Comparison of ENCODE assay signal across 10 cellular contexts in the genomic region with DNA sequence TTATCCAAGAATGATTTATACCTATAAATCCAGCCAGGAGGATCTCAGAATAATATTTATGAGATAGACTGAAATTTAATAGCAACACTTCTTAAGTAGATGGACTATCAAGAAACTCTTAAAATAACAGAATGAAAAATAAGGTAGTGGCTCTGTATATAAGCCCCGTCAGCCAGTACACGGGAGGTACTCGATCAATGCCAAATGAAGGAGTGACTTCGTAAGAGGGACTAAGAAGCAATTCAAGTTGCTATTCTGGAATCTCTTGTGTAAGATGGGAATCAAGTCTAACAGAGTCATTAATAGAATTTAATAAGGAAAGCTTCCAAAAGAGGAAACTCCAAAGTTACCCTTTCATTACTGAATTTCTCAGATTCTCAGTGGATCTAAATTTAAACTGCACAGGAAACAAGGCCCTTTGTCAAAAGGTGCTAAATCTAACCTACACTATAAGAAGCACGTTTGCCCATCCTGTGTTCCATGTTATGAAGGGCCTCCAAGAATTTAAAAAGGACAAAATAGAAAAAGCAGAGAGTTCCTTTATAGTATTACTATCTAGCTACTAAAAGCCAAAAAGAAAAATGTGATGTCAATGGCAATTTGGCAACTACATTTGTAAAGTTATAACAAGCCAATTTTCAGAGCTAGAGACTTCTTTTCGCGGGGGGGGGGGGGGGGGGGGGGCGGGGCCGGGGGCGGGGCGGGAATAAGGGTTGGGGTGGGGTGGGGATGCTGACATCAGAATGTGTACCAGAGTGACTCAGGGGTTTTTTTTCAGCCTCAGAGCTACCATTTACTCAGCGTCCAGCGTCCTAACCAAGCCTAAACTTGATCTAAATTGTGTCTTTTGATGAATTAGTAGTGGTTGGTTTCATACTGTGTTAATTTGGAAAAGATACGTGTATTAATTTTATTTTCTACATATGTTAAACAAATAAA.
A peak's percentile ranks its signal among the peaks of the same experiment; 100 is the strongest.
DNase-seq lines count a peak whose midpoint lies in the region; ATAC-seq lines count a peak whose summit lies in the region.
"Had no signal": no experiment of that assay in that cellular context is flagged by ENCODE, and none has a peak within 500 bp of the region (broad histone marks: within the 10 kb centered on the region; RNA-seq: fewer than 3 reads in every experiment).

No MANE protein-coding gene starts in this region.

- peak overlapping the region in 1 of 2 donors; percentile 99 for H3K27ac Mint-ChIP-seq in effector memory CD8-positive, alpha-beta T cell
- no peak overlapping the region for H3K27ac Mint-ChIP-seq in T-helper 2 cell treated with Interferon-gamma antibody and Interleukin-4, amounts not matched to agents 5 μg/mL and 100 μg/mL, for 36 hours

- peak overlapping the region; percentile 17 to 84 for H3K4me3 Mint-ChIP-seq in effector memory CD8-positive, alpha-beta T cell
- H3K4me3 Mint-ChIP-seq in T-helper 2 cell treated with Interferon-gamma antibody and Interleukin-4, amounts not matched to agents 5 μg/mL and 100 μg/mL, for 36 hours: no peak overlapping the region

- no peaks in the 10 kb centered on the region for H3K9me3 Mint-ChIP-seq in effector memory CD8-positive, alpha-beta T cell
- H3K9me3 Mint-ChIP-seq in T-helper 2 cell treated with Interferon-gamma antibody and Interleukin-4, amounts not matched to agents 5 μg/mL and 100 μg/mL, for 36 hours: no peaks in the 10 kb centered on the region

- H3K4me1 Mint-ChIP-seq in effector memory CD8-positive, alpha-beta T cell (ENCODE audit: low read depth in 2 of 2): peaks cover 41 to 73% of the 10 kb centered on the region in 2 donors
- H3K4me1 Mint-ChIP-seq in T-helper 2 cell treated with Interferon-gamma antibody and Interleukin-4, amounts not matched to agents 5 μg/mL and 100 μg/mL, for 36 hours (ENCODE audit: low read depth): peaks cover 57% of the 10 kb centered on the region

- peak; percentile 33 for DNase-seq in NK-92 treated with Interleukin-12 subunit alpha and Interleukin-12 subunit beta, amount 100 ng/mL, for 24 hours (lab: John Stamatoyannopoulos, UW)
- DNase-seq in NK-92 (lab: John Stamatoyannopoulos, UW; ENCODE audit: unreplicated experiment) (no peak), NCI-H460 (ENCODE audit: extremely low read depth, low read depth) (peak; percentile 80), renal cortical epithelial cell (ENCODE audit: low read depth) (peak; percentile 14)
- no peak for DNase-seq in effector memory CD8-positive, alpha-beta T cell
- DNase-seq in T-helper 2 cell treated with Interferon-gamma antibody and Interleukin-4, amounts not matched to agents 5 μg/mL and 100 μg/mL, for 36 hours (ENCODE audit: low spot score): no peak
- DNase-seq: NCI-H2107, T-helper 9 cell had no signal

- H3K27me3 Mint-ChIP-seq in effector memory CD8-positive, alpha-beta T cell: no peaks in the 10 kb centered on the region
- H3K27me3 Mint-ChIP-seq in T-helper 2 cell treated with Interferon-gamma antibody and Interleukin-4, amounts not matched to agents 5 μg/mL and 100 μg/mL, for 36 hours (ENCODE audit: low read depth): no peaks in the 10 kb centered on the region

- peak; percentile 32 for ATAC-seq in effector memory CD8-positive, alpha-beta T cell (replicated peaks)
- no peak for ATAC-seq in GM21528 (IDR thresholded peaks at IDR 0.05; ENCODE audit: low FRiP score, unreplicated experiment)
- no peak for ATAC-seq in HG03159 (IDR thresholded peaks at IDR 0.05; ENCODE audit: unreplicated experiment)

- peaks cover 33% of the 10 kb centered on the region for H3K36me3 Mint-ChIP-seq in effector memory CD8-positive, alpha-beta T cell (ENCODE audit: insufficient read depth)
- peaks cover 39% of the 10 kb centered on the region for H3K36me3 Mint-ChIP-seq in T-helper 2 cell treated with Interferon-gamma antibody and Interleukin-4, amounts not matched to agents 5 μg/mL and 100 μg/mL, for 36 hours (ENCODE audit: low read depth)

Comparison
In these comparisons a context has a peak if more than half of its experiments do, and no peak if none do; other contexts are left out.
1. DNase-seq: peak in NK-92 treated with Interleukin-12 subunit alpha and Interleukin-12 subunit beta, amount 100 ng/mL, for 24 hours (single experiment), NCI-H460 (single experiment) and renal cortical epithelial cell (single experiment); none in NK-92 (single experiment), effector memory CD8-positive, alpha-beta T cell (0 of 3) and T-helper 2 cell treated with Interferon-gamma antibody and Interleukin-4, amounts not matched to agents 5 μg/mL and 100 μg/mL, for 36 hours (single experiment).